ENCODE assay signal across 1 cellular context in genomic region chr7:76302299-76303056, GRCh38.
TF ChIP-seq lines count a peak whose summit lies in the region.

Gene HSPB1 (plus strand): TSS chr7:76302673. CDS start chr7:76302713, 40 bp downstream.

TF ChIP-seq in K562, 482 proteins besides CTCF, POLR2A, EP300 and RAD21 (continued from another document and continues in another):
- TF ChIP-seq ARID4B (CRISPR knock-in tag; IDR thresholded peaks at IDR 0.05) (peak; percentile 79; the same call in 1 of the 2 replicates), POLR3A (IDR thresholded peaks at IDR 0.05; ENCODE audit: borderline replicate concordance, extremely low read depth, insufficient read depth, insufficient read length) (no peak), GTF2F1 (IDR thresholded peaks at IDR 0.05; ENCODE audit: low read depth, low read length) (peak; percentile 84; the same call in 1 of the 2 replicates), EGR1 (conservative IDR thresholded peaks at IDR 0.05) (peak; percentile 55), ZNF398 (CRISPR knock-in tag; IDR thresholded peaks at IDR 0.05) (no peak), THAP7 (CRISPR knock-in tag; IDR thresholded peaks at IDR 0.05) (peak; percentile 44; the same call in 1 of the 2 replicates), ZBTB17 (CRISPR knock-in tag; IDR thresholded peaks at IDR 0.05) (peak; percentile 54), ZNF707 (CRISPR knock-in tag; conservative IDR thresholded peaks at IDR 0.05) (peak; percentile 57; the same call in 1 of the 2 replicates), HMGXB4 (CRISPR knock-in tag; IDR thresholded peaks at IDR 0.05) (peak; percentile 44; the same call in 1 of the 2 replicates), ARID3A (IDR thresholded peaks at IDR 0.05; ENCODE audit: borderline replicate concordance, low read depth, low read length) (no peak), ATF3 (IDR thresholded peaks at IDR 0.05) (0 out of 2 replicates have a peak, but pooled peaks have one; percentile 6), ATF3 (CRISPR knock-in tag; conservative IDR thresholded peaks at IDR 0.05) (no peak), KDM2B (CRISPR knock-in tag; IDR thresholded peaks at IDR 0.05) (peak; percentile 89), ZNF12 (CRISPR knock-in tag; IDR thresholded peaks at IDR 0.05) (no peak), HOMEZ (CRISPR knock-in tag; IDR thresholded peaks at IDR 0.05) (peak; percentile 85; the same call in 1 of the 2 replicates), GATA2 (CRISPR knock-in tag; IDR thresholded peaks at IDR 0.05) (peak; percentile 67), PTBP1 (IDR thresholded peaks at IDR 0.05; ENCODE audit: low read depth, low read length) (no peak), RCOR1 (IDR thresholded peaks at IDR 0.05; ENCODE audit: borderline replicate concordance in 1 of 2, low read depth in 2 of 2, low read length in 2 of 2) (peak in 1 of 2 experiments; percentile 61; a peak in 2 of 4 replicates), ZNF263 (CRISPR knock-in tag; IDR thresholded peaks at IDR 0.05; ENCODE audit: borderline replicate concordance) (peak; percentile 50; the same call in 1 of the 2 replicates), NONO (IDR thresholded peaks at IDR 0.05; ENCODE audit: low read depth in 2 of 2, low read length in 1 of 2) (peak; percentile 22 to 86; a peak in 3 of 4 replicates), RNF2 (IDR thresholded peaks at IDR 0.05) (peak; percentile 56), TAF9B (IDR thresholded peaks at IDR 0.05; ENCODE audit: partially characterized antibody) (no peak), ZNF232 (CRISPR knock-in tag; IDR thresholded peaks at IDR 0.05) (peak; percentile 68; the same call in 1 of the 2 replicates), MBD2 (IDR thresholded peaks at IDR 0.05; ENCODE audit: borderline replicate concordance, low read depth) (peak; percentile 64; the same call in 1 of the 2 replicates), CXXC5 (CRISPR knock-in tag; IDR thresholded peaks at IDR 0.05) (peak; percentile 59), SMARCC2 (IDR thresholded peaks at IDR 0.05; ENCODE audit: low read depth) (0 out of 2 replicates have a peak, but pooled peaks have one; percentile 25), CREM (IDR thresholded peaks at IDR 0.05; ENCODE audit: low read depth) (peak; percentile 24), ZFP36 (IDR thresholded peaks at IDR 0.05; ENCODE audit: low read depth, low read length, partially characterized antibody) (peak; percentile 1), EP400 (IDR thresholded peaks at IDR 0.05) (peak; percentile 63), POLR2AphosphoS5 (IDR thresholded peaks at IDR 0.05; ENCODE audit: control insufficient read depth, insufficient read depth, low read depth, low read length) (peak; percentile 80), VEZF1 (CRISPR knock-in tag; IDR thresholded peaks at IDR 0.05) (peak; percentile 94), KLF1 (tag; IDR thresholded peaks at IDR 0.05) (peak; percentile 62; the same call in 1 of the 2 replicates), CLOCK (CRISPR knock-in tag; IDR thresholded peaks at IDR 0.05; ENCODE audit: borderline replicate concordance) (0 out of 2 replicates have a peak, but pooled peaks have one; percentile 44), BMI1 (IDR thresholded peaks at IDR 0.05; ENCODE audit: low read length) (no peak), LEF1 (IDR thresholded peaks at IDR 0.05) (0 out of 2 replicates have a peak, but pooled peaks have one; percentile 64), E2F4 (CRISPR knock-in tag; IDR thresholded peaks at IDR 0.05; ENCODE audit: low read depth) (no peak), TFAP4 (CRISPR knock-in tag; IDR thresholded peaks at IDR 0.05; ENCODE audit: borderline replicate concordance) (peak; percentile 81; the same call in 1 of the 2 replicates), MTA3 (IDR thresholded peaks at IDR 0.05; ENCODE audit: borderline replicate concordance) (peak; percentile 93), E2F3 (CRISPR knock-in tag; IDR thresholded peaks at IDR 0.05) (0 out of 2 replicates have a peak, but pooled peaks have one; percentile 48), PHTF2 (CRISPR knock-in tag; IDR thresholded peaks at IDR 0.05) (no peak), CTBP1 (IDR thresholded peaks at IDR 0.05; ENCODE audit: borderline replicate concordance) (peak; percentile 81; the same call in 1 of the 2 replicates)
